14 cellular contexts compared by ENCODE assay signal in the genomic region with DNA sequence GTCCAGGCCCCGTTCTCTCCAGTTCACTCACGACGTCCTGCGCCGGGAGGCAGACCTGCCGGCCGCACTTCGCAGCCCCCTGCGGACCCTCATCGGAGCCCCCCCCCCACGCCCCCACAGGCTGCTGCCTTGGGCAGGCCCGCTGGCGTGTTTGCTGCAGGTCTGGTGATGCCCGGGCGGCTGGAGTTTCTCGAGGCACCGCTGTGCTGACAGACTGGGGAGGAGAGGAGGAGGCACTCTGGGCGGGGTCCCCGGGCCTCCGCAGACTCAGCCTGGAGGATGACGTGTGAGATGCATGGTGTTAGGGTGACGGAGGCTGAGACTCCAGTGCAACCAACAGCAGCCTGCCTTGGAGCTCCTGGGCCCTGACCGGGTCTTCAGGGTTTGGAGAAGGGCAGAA.
"Had no signal": no experiment of that assay in that cellular context is flagged by ENCODE, and none has a peak within 500 bp of the region (broad histone marks: within the 10 kb centered on the region; RNA-seq: fewer than 3 reads in every experiment).

No MANE protein-coding gene starts in this region.

- DNase-seq: activated CD4-positive, alpha-beta T cell treated with anti-CD3 and anti-CD28 coated beads, Interleukin-2, amount 10 ng/mL, durations not matched to agents 7 days and 5 days; activated CD4-positive, CD25-positive, alpha-beta regulatory T cell; activated naive CD4-positive, alpha-beta T cell treated with anti-CD3 and anti-CD28 coated beads, Interleukin-2, amount 50 U/mL, for 16 hours; activated T-cell treated with anti-CD3 and anti-CD28 coated beads for 4 hours; kidney glomerular epithelial cell; mucosa of descending colon; natural killer cell; stimulated activated CD4-positive, alpha-beta T cell treated with anti-CD3 and anti-CD28 coated beads, Interleukin-4, amount 100 ng/mL, for 4 hours; stomach; T-helper 2 cell had no signal

- ATAC-seq: gastroesophageal sphincter, mucosa of descending colon, natural killer cell had no signal

- H3K9me3 ChIP-seq: adrenal gland, gastroesophageal sphincter, mucosa of descending colon, stomach had no signal

- H3K4me3 ChIP-seq: adrenal gland, gastroesophageal sphincter, lung, mucosa of descending colon, stomach had no signal

- H3K27me3 ChIP-seq: adrenal gland, gastroesophageal sphincter, stomach had no signal

- FAIRE-seq: TTC549 had no signal
